ENCODE assay signal across 24 cellular contexts in genomic region chr2:26475832-26476501, GRCh38. TPM values are rescaled to one million over a fixed set of nuclear protein-coding genes. Genes with fewer than 3 reads are reported as not detected.
A peak's percentile ranks its signal among the peaks of the same experiment; 100 is the strongest.
DNase-seq lines count a peak whose midpoint lies in the region; ATAC-seq and TF ChIP-seq lines count a peak whose summit lies in the region.
"Had no signal": no experiment of that assay in that cellular context is flagged by ENCODE, and none has a peak within 500 bp of the region (broad histone marks: within the 10 kb centered on the region; RNA-seq: fewer than 3 reads in every experiment).

No MANE protein-coding gene starts in this region.

- H3K4me3 ChIP-seq in WERI-Rb-1 (ENCODE audit: low read depth, low read length) (no peak overlapping the region), lower lobe of right lung (no peak overlapping the region)
- H3K4me3 ChIP-seq: BLaER1, GM12878 had no signal

- no peaks in the 10 kb centered on the region for H3K36me3 Mint-ChIP-seq in osteocyte (ENCODE audit: unreplicated experiment)
- H3K36me3 Mint-ChIP-seq: CD4-positive, CD25-positive, alpha-beta regulatory T cell had no signal

- H3K27me3 ChIP-seq in WERI-Rb-1 (ENCODE audit: insufficient read depth, low read depth, severe bottlenecking) (no peaks in the 10 kb centered on the region), lower lobe of right lung (ENCODE audit: low read depth) (no peaks in the 10 kb centered on the region)
- H3K27me3 ChIP-seq: BLaER1 had no signal

- no peak overlapping the region for H3K27ac Mint-ChIP-seq in stimulated activated naive CD8-positive, alpha-beta T cell treated with anti-CD3 and anti-CD28 coated beads, Interleukin-15, amount 100 ng/mL, for 72 hours
- H3K27ac Mint-ChIP-seq in osteocyte (ENCODE audit: unreplicated experiment), result no peak overlapping the region
- H3K27ac Mint-ChIP-seq: CD4-positive, CD25-positive, alpha-beta regulatory T cell had no signal

- no peak for TF ChIP-seq CTCF in WERI-Rb-1 (IDR thresholded peaks at IDR 0.05; ENCODE audit: low read depth, low read length)
- TF ChIP-seq CTCF in lower lobe of right lung (IDR thresholded peaks at IDR 0.05), result no peak
- no peak for TF ChIP-seq CTCF in osteocyte (IDR thresholded peaks at IDR 0.05)

- peaks cover 10% of the 10 kb centered on the region for H3K4me1 Mint-ChIP-seq in stimulated activated naive CD8-positive, alpha-beta T cell treated with anti-CD3 and anti-CD28 coated beads, Interleukin-15, amount 100 ng/mL, for 72 hours
- H3K4me1 Mint-ChIP-seq in osteocyte (ENCODE audit: unreplicated experiment), result peaks cover 8% of the 10 kb centered on the region

- H3K9me3 Mint-ChIP-seq in stimulated activated naive CD8-positive, alpha-beta T cell treated with anti-CD3 and anti-CD28 coated beads, Interleukin-15, amount 100 ng/mL, for 72 hours, result no peaks in the 10 kb centered on the region
- H3K9me3 Mint-ChIP-seq in osteocyte (ENCODE audit: unreplicated experiment), result no peaks in the 10 kb centered on the region

- H3K36me3 ChIP-seq in WERI-Rb-1 (no peaks in the 10 kb centered on the region), lower lobe of right lung (no peaks in the 10 kb centered on the region)
- H3K36me3 ChIP-seq: BLaER1 had no signal

- intact Hi-C loops in lower lobe of right lung (cut with DNase I), result no loop called here

- no peak for DNase-seq in stimulated activated naive CD8-positive, alpha-beta T cell treated with anti-CD3 and anti-CD28 coated beads, Interleukin-15, amount 100 ng/mL, for 72 hours
- DNase-seq in stimulated activated naive CD8-positive, alpha-beta T cell treated with anti-CD3 and anti-CD28 coated beads, Interleukin-15, Interleukin-2, amounts not matched to agents 100 U/mL and 50 U/mL, for 24 hours, result no peak
- DNase-seq in WERI-Rb-1, result no peak
- peak; percentile 43 for DNase-seq in lower lobe of right lung
- DNase-seq in medulla oblongata (ENCODE audit: extremely low spot score), result no peak
- DNase-seq in NCI-H2227 treated with DMSO at 0.1 percent for 48 hours (lab: John Stamatoyannopoulos, UW), result no peak
- no peak for DNase-seq in osteocyte (ENCODE audit: extremely low spot score, unreplicated experiment)
- DNase-seq: CD4-positive, CD25-positive, alpha-beta regulatory T cell; DMS53; GOT3; NCI-H1105 treated with DMSO at 0.1 percent for 48 hours; NCI-H2029; NCI-H446 treated with DMSO at 0.1 percent for 48 hours; NCI-H526; NCI-H82; SIG-M5; SK-N-SH; SW 1271 had no signal

- H3K4me3 Mint-ChIP-seq in stimulated activated naive CD8-positive, alpha-beta T cell treated with anti-CD3 and anti-CD28 coated beads, Interleukin-15, amount 100 ng/mL, for 72 hours, result no peak overlapping the region
- no peak overlapping the region for H3K4me3 Mint-ChIP-seq in osteocyte (ENCODE audit: unreplicated experiment)

- H3K27ac ChIP-seq in WERI-Rb-1 (peak overlapping the region; percentile 48; the same call in 1 of the 2 replicates), lower lobe of right lung (no peak overlapping the region)
- H3K27ac ChIP-seq: BLaER1, RWPE1 had no signal

- peak; percentile 39 for ATAC-seq in stimulated activated naive CD8-positive, alpha-beta T cell treated with anti-CD3 and anti-CD28 coated beads, Interleukin-15, amount 100 ng/mL, for 72 hours
- ATAC-seq in stimulated activated naive CD8-positive, alpha-beta T cell treated with anti-CD3 and anti-CD28 coated beads, Interleukin-15, Interleukin-2, amounts not matched to agents 100 U/mL and 50 U/mL, for 24 hours, result no peak
- ATAC-seq in lower lobe of right lung, result no peak
- ATAC-seq: GM12878 had no signal

- no peaks in the 10 kb centered on the region for H3K4me1 ChIP-seq in lower lobe of right lung

- H3K9me3 ChIP-seq in WERI-Rb-1 (ENCODE audit: severe bottlenecking) (no peaks in the 10 kb centered on the region), lower lobe of right lung (no peaks in the 10 kb centered on the region)
- H3K9me3 ChIP-seq: BLaER1, SK-N-SH had no signal

- H3K27me3 Mint-ChIP-seq in stimulated activated naive CD8-positive, alpha-beta T cell treated with anti-CD3 and anti-CD28 coated beads, Interleukin-15, amount 100 ng/mL, for 72 hours, result peaks cover 7% of the 10 kb centered on the region
- H3K27me3 Mint-ChIP-seq in osteocyte (ENCODE audit: unreplicated experiment), result no peaks in the 10 kb centered on the region

RNA-seq across cellular contexts. Expression of gene OTOF, which starts 2.0 kb away (rescaled TPM):
- total RNA-seq in lower lobe of right lung, result 0.35 TPM
- total RNA-seq in osteocyte, result not detected in 2 replicates
- total RNA-seq: Daoy, HT-29, MCF 10A had no signal
